ENCODE assay signal across 12 cellular contexts in the genomic region with DNA sequence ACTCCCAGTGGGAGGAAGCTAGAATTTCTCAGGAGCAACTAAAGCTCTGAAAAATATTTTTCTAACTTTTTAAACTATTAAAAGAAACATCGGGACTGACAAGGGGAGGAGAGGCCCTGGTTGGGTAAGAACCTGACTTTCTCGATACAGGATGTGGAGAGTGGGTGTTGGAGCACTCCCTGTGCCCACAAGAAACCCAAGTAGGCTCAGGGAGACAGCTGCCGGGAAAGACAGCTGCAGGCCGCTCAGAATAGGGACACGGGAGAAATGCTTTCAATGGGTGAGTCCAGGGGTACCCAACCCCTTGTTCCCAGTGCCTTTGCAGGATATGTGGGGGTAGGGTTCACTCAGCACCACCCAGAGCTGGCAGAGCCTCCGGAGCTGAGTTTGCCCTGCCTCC.
"Had no signal": no experiment of that assay in that cellular context is flagged by ENCODE, and none has a peak within 500 bp of the region (broad histone marks: within the 10 kb centered on the region; RNA-seq: fewer than 3 reads in every experiment).

No MANE protein-coding gene starts in this region.

- ATAC-seq: activated T-cell treated with anti-CD3 and anti-CD28 coated beads, Interleukin-2, amount 50 U/mL, for 72 hours; stimulated activated naive B cell treated with anti-CD40 and anti-IgM and Interleukin-4, amounts not matched to agents 10 μg/mL and 1 μg/mL and 100 μg/mL, for 72 hours; upper lobe of right lung had no signal

- H3K4me3 ChIP-seq: left ventricle myocardium inferior, right atrium auricular region, upper lobe of right lung had no signal

- H3K36me3 ChIP-seq: left ventricle myocardium inferior, right atrium auricular region, upper lobe of right lung had no signal

- H3K9me3 ChIP-seq: left ventricle myocardium inferior, right atrium auricular region, upper lobe of right lung had no signal

- DNase-seq: activated CD4-positive, alpha-beta memory T cell treated with anti-CD3 and anti-CD28 coated beads for 36 hours; activated CD4-positive, CD25-positive, alpha-beta regulatory T cell treated with anti-CD3 and anti-CD28 coated beads, Interleukin-2, amount 50 U/mL, for 72 hours; activated gamma-delta T cell treated with Interleukin-2 at 50 U/mL for 16 hours; activated naive CD8-positive, alpha-beta T cell treated with anti-CD3 and anti-CD28 coated beads for 36 hours; activated T-cell treated with anti-CD3 and anti-CD28 coated beads, Interleukin-2, amount 50 U/mL, for 72 hours; aorta; kidney; left ventricle myocardium inferior; stimulated activated CD4-positive, alpha-beta T cell treated with anti-CD3 and anti-CD28 coated beads, Interleukin-1b, Interleukin-23, amount 100 ng/mL, for 48 hours; stimulated activated naive B cell treated with anti-CD40 and anti-IgM and Interleukin-4, amounts not matched to agents 10 μg/mL and 1 μg/mL and 100 μg/mL, for 72 hours; upper lobe of right lung had no signal

- H3K27me3 ChIP-seq: right atrium auricular region, upper lobe of right lung had no signal

- H3K27ac ChIP-seq: left ventricle myocardium inferior, right atrium auricular region, upper lobe of right lung had no signal
